In the genomic region with DNA sequence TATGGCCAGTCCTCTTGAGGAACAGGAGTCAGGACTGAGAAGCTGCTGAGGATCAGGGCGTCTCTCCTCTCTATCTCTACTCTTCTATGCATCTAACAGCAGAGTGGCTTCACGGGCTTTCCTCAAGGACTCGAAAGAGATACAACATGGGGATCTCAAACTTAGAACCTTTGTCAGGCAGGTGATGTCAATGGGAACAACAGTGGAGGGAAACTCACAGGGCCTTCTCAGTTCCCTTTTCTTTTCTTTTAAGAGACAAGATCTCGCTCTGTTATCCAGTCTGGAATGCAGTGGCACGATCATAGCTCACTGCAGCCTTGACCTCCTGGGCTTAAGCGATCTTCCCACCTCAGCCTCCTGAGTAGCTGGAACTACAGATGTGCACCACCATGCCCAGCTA, we compare ENCODE assay signal across 36 cellular contexts.
"Had no signal": no experiment of that assay in that cellular context is flagged by ENCODE, and none has a peak within 500 bp of the region (broad histone marks: within the 10 kb centered on the region; RNA-seq: fewer than 3 reads in every experiment).

No MANE protein-coding gene starts in this region.

- H3K27ac Mint-ChIP-seq: activated B cell treated with CpG ODN at 0.5 μM for 24 hours; activated CD4-positive, alpha-beta memory T cell treated with anti-CD3 and anti-CD28 coated beads for 36 hours; activated CD4-positive, alpha-beta T cell treated with anti-CD3 and anti-CD28 coated beads, Interleukin-2, amount 10 ng/mL, durations not matched to agents 24 days and 14 days; activated CD8-positive, alpha-beta T cell treated with anti-CD3 and anti-CD28 coated beads for 36 hours; activated naive CD4-positive, alpha-beta T cell treated with anti-CD3 and anti-CD28 coated beads for 36 hours; activated naive CD4-positive, alpha-beta T cell treated with anti-CD3 and anti-CD28 coated beads, Interleukin-2, amount 50 U/mL, for 72 hours; activated naive CD8-positive, alpha-beta T cell treated with anti-CD3 and anti-CD28 coated beads for 36 hours; activated T-cell treated with anti-CD3 and anti-CD28 coated beads, Interleukin-2, amount 50 U/mL, for 72 hours; activated T-helper 1 cell treated with anti-CD3 and anti-CD28 coated beads, Interleukin-12 subunit alpha, Interleukin-12 subunit beta, Interleukin-2, Interleukin-4 antibody, amounts not matched to agents 30 ng/mL and 10 ng/mL and 1 ng/mL, durations not matched to agents 14 hours and 24 hours and 36 hours; activated T-helper 17 cell treated with anti-CD3 and anti-CD28 coated beads, Interleukin-2, amount 50 U/mL, for 72 hours; T-helper 1 cell treated with Interleukin-12 subunit alpha and Interleukin-12 subunit beta and Interleukin-4 antibody, amounts not matched to agents 30 μg/mL and 1 μg/mL, for 36 hours; T-helper 2 cell treated with Interferon-gamma antibody and Interleukin-4, amounts not matched to agents 5 μg/mL and 100 μg/mL, for 36 hours had no signal

- H3K4me1 Mint-ChIP-seq: activated B cell treated with CpG ODN at 0.5 μM for 24 hours; activated CD4-positive, alpha-beta T cell treated with anti-CD3 and anti-CD28 coated beads, Interleukin-2, amount 10 ng/mL, durations not matched to agents 24 days and 14 days; activated naive CD8-positive, alpha-beta T cell treated with anti-CD3 and anti-CD28 coated beads for 36 hours; activated T-helper 17 cell treated with anti-CD3 and anti-CD28 coated beads, Interleukin-2, amount 50 U/mL, for 72 hours had no signal

- H3K9me3 Mint-ChIP-seq: activated B cell treated with CpG ODN at 0.5 μM for 24 hours; activated CD4-positive, alpha-beta memory T cell treated with anti-CD3 and anti-CD28 coated beads for 36 hours; activated CD4-positive, alpha-beta T cell treated with anti-CD3 and anti-CD28 coated beads, Interleukin-2, amount 10 ng/mL, durations not matched to agents 24 days and 14 days; activated CD8-positive, alpha-beta T cell treated with anti-CD3 and anti-CD28 coated beads for 36 hours; activated naive CD4-positive, alpha-beta T cell treated with anti-CD3 and anti-CD28 coated beads for 36 hours; activated naive CD4-positive, alpha-beta T cell treated with anti-CD3 and anti-CD28 coated beads, Interleukin-2, amount 50 U/mL, for 72 hours; activated naive CD8-positive, alpha-beta T cell treated with anti-CD3 and anti-CD28 coated beads for 36 hours; activated T-cell treated with anti-CD3 and anti-CD28 coated beads, Interleukin-2, amount 50 U/mL, for 4 hours; activated T-cell treated with anti-CD3 and anti-CD28 coated beads, Interleukin-2, amount 50 U/mL, for 72 hours; activated T-helper 1 cell treated with anti-CD3 and anti-CD28 coated beads, Interleukin-12 subunit alpha, Interleukin-12 subunit beta, Interleukin-2, Interleukin-4 antibody, amounts not matched to agents 30 ng/mL and 10 ng/mL and 1 ng/mL, durations not matched to agents 14 hours and 24 hours and 36 hours; activated T-helper 17 cell treated with anti-CD3 and anti-CD28 coated beads, Interleukin-2, amount 50 U/mL, for 72 hours; T-helper 1 cell treated with Interleukin-12 subunit alpha and Interleukin-12 subunit beta and Interleukin-4 antibody, amounts not matched to agents 30 μg/mL and 1 μg/mL, for 36 hours; T-helper 2 cell treated with Interferon-gamma antibody and Interleukin-4, amounts not matched to agents 5 μg/mL and 100 μg/mL, for 36 hours had no signal

- ATAC-seq: activated CD8-positive, alpha-beta T cell treated with anti-CD3 and anti-CD28 coated beads for 36 hours; activated naive CD4-positive, alpha-beta T cell treated with anti-CD3 and anti-CD28 coated beads, Interleukin-2, amount 50 U/mL, for 72 hours; activated T-cell treated with anti-CD3 and anti-CD28 coated beads, Interleukin-2, amount 50 U/mL, for 4 hours; activated T-cell treated with anti-CD3 and anti-CD28 coated beads, Interleukin-2, amount 50 U/mL, for 72 hours; activated T-helper 17 cell treated with anti-CD3 and anti-CD28 coated beads, Interleukin-2, amount 50 U/mL, for 72 hours; body of pancreas had no signal

- DNase-seq: activated B cell treated with CpG ODN at 0.5 μM for 24 hours; activated CD4-positive, alpha-beta memory T cell treated with anti-CD3 and anti-CD28 coated beads for 36 hours; activated CD4-positive, alpha-beta T cell treated with anti-CD3 and anti-CD28 coated beads for 4 hours; activated CD4-positive, alpha-beta T cell treated with anti-CD3 and anti-CD28 coated beads, Interleukin-2, amount 10 ng/mL, durations not matched to agents 24 days and 14 days; activated CD4-positive, alpha-beta T cell treated with anti-CD3 and anti-CD28 coated beads, Interleukin-2, amount 50 U/mL, for 1 hour; activated CD4-positive, alpha-beta T cell treated with anti-CD3 and anti-CD28 coated beads, Interleukin-2, amount 50 U/mL, for 4 hours; activated CD4-positive, CD25-positive, alpha-beta regulatory T cell treated with anti-CD3 and anti-CD28 coated beads, Interleukin-2, amount 50 U/mL, for 72 hours; activated CD8-positive, alpha-beta memory T cell treated with anti-CD3 and anti-CD28 coated beads, Interleukin-2, amount 50 U/mL, for 4 hours; activated CD8-positive, alpha-beta T cell treated with anti-CD3 and anti-CD28 coated beads for 36 hours; activated effector memory CD4-positive, alpha-beta T cell treated with anti-CD3 and anti-CD28 coated beads, Interleukin-2, amount 50 U/mL, for 16 hours; activated gamma-delta T cell treated with Interleukin-2 at 50 U/mL for 16 hours; activated naive CD4-positive, alpha-beta T cell; activated naive CD4-positive, alpha-beta T cell treated with anti-CD3 and anti-CD28 coated beads for 36 hours; activated naive CD4-positive, alpha-beta T cell treated with anti-CD3 and anti-CD28 coated beads, Interleukin-2, amount 50 U/mL, for 16 hours; activated naive CD8-positive, alpha-beta T cell treated with anti-CD3 and anti-CD28 coated beads for 36 hours; activated T-cell treated with anti-CD3 and anti-CD28 coated beads for 4 hours; activated T-cell treated with anti-CD3 and anti-CD28 coated beads, Interleukin-2, amount 50 U/mL, for 1 hour; activated T-cell treated with anti-CD3 and anti-CD28 coated beads, Interleukin-2, amount 50 U/mL, for 4 hours; activated T-cell treated with anti-CD3 and anti-CD28 coated beads, Interleukin-2, amount 50 U/mL, for 72 hours; adrenal gland; amniotic stem cell; aorta; body of pancreas; brain microvascular endothelial cell; central memory CD4-positive, alpha-beta T cell; T-helper 2 cell; T-helper 9 cell had no signal

- H3K27ac ChIP-seq: adrenal gland, body of pancreas, brain microvascular endothelial cell, breast epithelium, VCaP had no signal

- H3K27me3 ChIP-seq: body of pancreas, brain microvascular endothelial cell, breast epithelium had no signal

- FAIRE-seq: astrocyte, TTC549 had no signal

- H3K36me3 Mint-ChIP-seq: activated CD4-positive, alpha-beta memory T cell treated with anti-CD3 and anti-CD28 coated beads for 36 hours; activated naive CD4-positive, alpha-beta T cell treated with anti-CD3 and anti-CD28 coated beads, Interleukin-2, amount 50 U/mL, for 72 hours; activated naive CD8-positive, alpha-beta T cell treated with anti-CD3 and anti-CD28 coated beads for 36 hours had no signal

- H3K4me1 ChIP-seq: adrenal gland, body of pancreas, breast epithelium had no signal

- H3K36me3 ChIP-seq: adrenal gland, brain microvascular endothelial cell, breast epithelium had no signal

- H3K9me3 ChIP-seq: adrenal gland, body of pancreas, breast epithelium had no signal

- H3K4me3 Mint-ChIP-seq: activated B cell treated with CpG ODN at 0.5 μM for 24 hours; activated CD4-positive, alpha-beta memory T cell treated with anti-CD3 and anti-CD28 coated beads for 36 hours; activated CD4-positive, alpha-beta T cell treated with anti-CD3 and anti-CD28 coated beads, Interleukin-2, amount 10 ng/mL, durations not matched to agents 24 days and 14 days; activated CD8-positive, alpha-beta T cell treated with anti-CD3 and anti-CD28 coated beads for 36 hours; activated naive CD4-positive, alpha-beta T cell treated with anti-CD3 and anti-CD28 coated beads for 36 hours; activated naive CD8-positive, alpha-beta T cell treated with anti-CD3 and anti-CD28 coated beads for 36 hours; activated T-cell treated with anti-CD3 and anti-CD28 coated beads, Interleukin-2, amount 50 U/mL, for 4 hours; activated T-cell treated with anti-CD3 and anti-CD28 coated beads, Interleukin-2, amount 50 U/mL, for 72 hours; activated T-helper 1 cell treated with anti-CD3 and anti-CD28 coated beads, Interleukin-12 subunit alpha, Interleukin-12 subunit beta, Interleukin-2, Interleukin-4 antibody, amounts not matched to agents 30 ng/mL and 10 ng/mL and 1 ng/mL, durations not matched to agents 14 hours and 24 hours and 36 hours; activated T-helper 17 cell treated with anti-CD3 and anti-CD28 coated beads, Interleukin-2, amount 50 U/mL, for 72 hours; T-helper 1 cell treated with Interleukin-12 subunit alpha and Interleukin-12 subunit beta and Interleukin-4 antibody, amounts not matched to agents 30 μg/mL and 1 μg/mL, for 36 hours; T-helper 2 cell treated with Interferon-gamma antibody and Interleukin-4, amounts not matched to agents 5 μg/mL and 100 μg/mL, for 36 hours had no signal

- H3K4me3 ChIP-seq: adrenal gland, body of pancreas, breast epithelium had no signal
